In genomic region chr11:99423435-99423983, GRCh38 we compare ENCODE assay signal across 21 cellular contexts.
DNase-seq lines count a peak whose midpoint lies in the region; ATAC-seq, FAIRE-seq and TF ChIP-seq lines count a peak whose summit lies in the region.
"Had no signal": no experiment of that assay in that cellular context is flagged by ENCODE, and none has a peak within 500 bp of the region (broad histone marks: within the 10 kb centered on the region; RNA-seq: fewer than 3 reads in every experiment).

No MANE protein-coding gene starts in this region.

- H3K27me3 ChIP-seq in H9 (ENCODE audit: insufficient read depth, low read length) (peaks cover 9% of the 10 kb centered on the region; the same call in 1 of the 2 replicates), NT2/D1 (ENCODE audit: insufficient read depth, insufficient read length) (no peaks in the 10 kb centered on the region), H1 (replicated peaks in 1 of 4; ENCODE audit: control insufficient read depth in 3 of 4, extremely low read depth in 1 of 4, insufficient read depth in 3 of 4, low read length in 3 of 4) (peaks cover 0 to 12% (median 3%) of the 10 kb centered on the region in 4 experiments; a peak in 5 of 7 replicates), psoas muscle (ENCODE audit: insufficient read depth in 3 of 3, low read length in 2 of 3) (no peaks in the 10 kb centered on the region), trophoblast cell (ENCODE audit: insufficient read depth, low read length) (no peaks in the 10 kb centered on the region)
- H3K27me3 ChIP-seq: BE2C had no signal

- H3K14ac ChIP-seq in H9 (ENCODE audit: insufficient read depth, low read length) (no peak overlapping the region), H1 (ENCODE audit: insufficient read length) (no peak overlapping the region), trophoblast cell (ENCODE audit: low read length) (no peak overlapping the region)

- no peak overlapping the region for H4K12ac ChIP-seq in trophoblast cell (ENCODE audit: low read depth, low read length)

- no peak overlapping the region for H2BK5ac ChIP-seq in H9 (ENCODE audit: insufficient read length, low read length)
- H2BK5ac ChIP-seq in H1 (ENCODE audit: low read depth, low read length) = peak overlapping the region; percentile 40
- no peak overlapping the region for H2BK5ac ChIP-seq in trophoblast cell (ENCODE audit: low read depth, low read length, poor library complexity)

- H3K4ac ChIP-seq in H9 (ENCODE audit: low read depth, low read length) (no peak overlapping the region), H1 (replicated peaks; ENCODE audit: insufficient read length, low read depth, low read length) (no peak overlapping the region), trophoblast cell (ENCODE audit: low read depth, low read length) (no peak overlapping the region)

- H3K4me1 Mint-ChIP-seq in H9 = peaks cover 74 to 76% of the 10 kb centered on the region in 2 experiments
- H3K4me1 Mint-ChIP-seq: CD4-positive, CD25-positive, alpha-beta regulatory T cell; IgD-negative memory B cell had no signal

- H3K56ac ChIP-seq in H9 (ENCODE audit: insufficient read length, low read depth, low read length) (no peak overlapping the region), H1 (replicated peaks; ENCODE audit: insufficient read length, low read depth, low read length) (no peak overlapping the region)

- H3K4me2 ChIP-seq in H9 (ENCODE audit: insufficient read depth, insufficient read length, low read length) = peak overlapping the region; percentile 45
- peak overlapping the region; percentile 49 to 64 for H3K4me2 ChIP-seq in H1 (ENCODE audit: insufficient read depth in 1 of 2, low read depth in 2 of 2, low read length in 2 of 2)
- no peak overlapping the region for H3K4me2 ChIP-seq in trophoblast cell (ENCODE audit: low read length)

- H4K91ac ChIP-seq in H9 (ENCODE audit: insufficient read length, low read depth, low read length) (no peak overlapping the region), H1 (replicated peaks; ENCODE audit: insufficient read length, low read length) (no peak overlapping the region), trophoblast cell (ENCODE audit: low read depth, low read length) (no peak overlapping the region)

- H3K27ac Mint-ChIP-seq in H9 = peak overlapping the region in 2 of 3 experiments; percentile 68 to 97; a peak in 5 of 7 replicates
- H3K27ac Mint-ChIP-seq: CD4-positive, CD25-positive, alpha-beta regulatory T cell; IgD-negative memory B cell had no signal

- H2BK12ac ChIP-seq in H9 (ENCODE audit: insufficient read length, low read depth, low read length) (no peak overlapping the region), H1 (ENCODE audit: low read depth, low read length) (peak overlapping the region; percentile 91; the same call in 1 of the 2 replicates), trophoblast cell (ENCODE audit: low read length) (no peak overlapping the region)

- H2BK120ac ChIP-seq in H9 (ENCODE audit: low read depth, low read length, poor library complexity, severe bottlenecking) = no peak overlapping the region
- no peak overlapping the region for H2BK120ac ChIP-seq in H1 (replicated peaks; ENCODE audit: low read depth, low read length)
- no peak overlapping the region for H2BK120ac ChIP-seq in trophoblast cell (ENCODE audit: insufficient read depth, low read length, poor library complexity)

- no peaks in the 10 kb centered on the region for H3K9me3 Mint-ChIP-seq in H9

- H3K79me2 ChIP-seq in H9 (ENCODE audit: insufficient read depth, low read length) (no peaks in the 10 kb centered on the region), H1 (ENCODE audit: control insufficient read depth in 1 of 2, insufficient read depth in 2 of 2, low read length in 2 of 2) (no peaks in the 10 kb centered on the region), trophoblast cell (ENCODE audit: control insufficient read depth, insufficient read depth, low read length, poor library complexity) (no peaks in the 10 kb centered on the region)

- H3K9ac ChIP-seq in H9 (ENCODE audit: extremely low read depth, insufficient read length, low read length) = no peak overlapping the region
- no peak overlapping the region for H3K9ac ChIP-seq in NT2/D1 (ENCODE audit: insufficient read length, low read depth)
- H3K9ac ChIP-seq in H1 (replicated peaks in 1 of 4; ENCODE audit: extremely low read depth in 1 of 4, low read depth in 3 of 4, low read length in 3 of 4) = no peak overlapping the region
- no peak overlapping the region for H3K9ac ChIP-seq in trophoblast cell (ENCODE audit: low read length)

- no peak overlapping the region for H4K8ac ChIP-seq in H9 (replicated peaks; ENCODE audit: insufficient read length, low read depth, low read length)
- H4K8ac ChIP-seq in H1 (ENCODE audit: extremely low read depth, insufficient read depth, low read length) = no peak overlapping the region
- no peak overlapping the region for H4K8ac ChIP-seq in trophoblast cell (ENCODE audit: low read depth, low read length)

- peaks cover 16% of the 10 kb centered on the region for H3K27me3 Mint-ChIP-seq in H9 (ENCODE audit: low read depth)
- H3K27me3 Mint-ChIP-seq: CD4-positive, CD25-positive, alpha-beta regulatory T cell; IgD-negative memory B cell had no signal

- no peak for TF ChIP-seq EP300 in H1 (IDR thresholded peaks at IDR 0.05; ENCODE audit: borderline replicate concordance in 1 of 2, low read depth in 2 of 2, low read length in 2 of 2)

- H2AK5ac ChIP-seq in H9 (ENCODE audit: insufficient read length, low read length) (no peak overlapping the region), H1 (ENCODE audit: low read depth, low read length) (no peak overlapping the region), trophoblast cell (ENCODE audit: low read length) (no peak overlapping the region)

- H3K18ac ChIP-seq in H9 (ENCODE audit: insufficient read length, low read depth, low read length) = no peak overlapping the region
- H3K18ac ChIP-seq in H1 (ENCODE audit: extremely low read depth, low read length) = 0 out of 2 replicates have a peak overlapping the region, but pooled peaks have one; percentile 2
- H3K18ac ChIP-seq in trophoblast cell (ENCODE audit: low read length) = no peak overlapping the region

- intact Hi-C loops in psoas muscle (cut with DNase I) = no loop called here

- no CpG with 5 or more reads among the region's 4 CpGs for whole genome bisulfite sequencing in H9 (ENCODE audit: extremely low coverage, insufficient read length, low lambda C conversion rate)
- WGBS in H1 (ENCODE audit: extremely low coverage in 1 of 2, insufficient coverage in 1 of 2, insufficient read length in 1 of 2, insufficient replicate concordance in 2 of 2, low coverage in 1 of 2, low lambda C conversion rate in 2 of 2, missing lambda C conversion rate in 1 of 2), 2 experiments = 6% methylated on average over 4 of the region's 4 CpGs; no CpG with 5 or more reads in 1 of the 2 experiments
- WGBS in psoas muscle, 3 donors = 65 to 72% (median 70%) methylated on average over 4 of the region's 4 CpGs
- no CpG with 5 or more reads among the region's 4 CpGs for WGBS in trophoblast cell (ENCODE audit: extremely low coverage, insufficient coverage, insufficient read length)

- H3K4me1 ChIP-seq in H9 (ENCODE audit: insufficient read depth, low read length) (peaks cover 6% of the 10 kb centered on the region; the same call in 1 of the 2 replicates), NT2/D1 (ENCODE audit: insufficient read depth, insufficient read length) (peaks cover 3% of the 10 kb centered on the region), H1 (replicated peaks in 1 of 4; ENCODE audit: control insufficient read depth in 3 of 4, insufficient read depth in 4 of 4, low read length in 3 of 4) (peaks cover 4 to 28% (median 19%) of the 10 kb centered on the region in 4 experiments), psoas muscle (peaks cover 10% of the 10 kb centered on the region), trophoblast cell (ENCODE audit: control insufficient read depth in 1 of 2, insufficient read depth in 2 of 2, low read length in 2 of 2) (no peaks in the 10 kb centered on the region)
- H3K4me1 ChIP-seq: BE2C, HAP-1 had no signal

- peak overlapping the region; percentile 84 for H3K27ac ChIP-seq in H9 (ENCODE audit: insufficient read length, low read depth, low read length)
- no peak overlapping the region for H3K27ac ChIP-seq in H1 (ENCODE audit: low read depth, low read length)
- peak overlapping the region; percentile 80 for H3K27ac ChIP-seq in psoas muscle
- H3K27ac ChIP-seq in trophoblast cell (ENCODE audit: low read depth, low read length) = no peak overlapping the region
- H3K27ac ChIP-seq: HL-60 had no signal

- H3K4me3 Mint-ChIP-seq in H9 = peak overlapping the region in 1 of 2 experiments; percentile 46; a peak in 2 of 5 replicates
- H3K4me3 Mint-ChIP-seq: CD4-positive, CD25-positive, alpha-beta regulatory T cell had no signal

- H4K5ac ChIP-seq in H9 (ENCODE audit: insufficient read length, low read depth, low read length) (no peak overlapping the region), H1 (ENCODE audit: insufficient read length, low read depth, low read length) (peak overlapping the region; percentile 48)

- H2BK15ac ChIP-seq in H9 (ENCODE audit: low read depth, low read length) (no peak overlapping the region), H1 (ENCODE audit: low read length) (no peak overlapping the region)

- H3K23me2 ChIP-seq in H9 (ENCODE audit: insufficient read length, low read depth, low read length, poor library complexity, severe bottlenecking) (no peaks in the 10 kb centered on the region), H1 (ENCODE audit: low read depth, low read length) (no peaks in the 10 kb centered on the region)

- H3T11ph ChIP-seq in H9 (ENCODE audit: low read length) = no peak overlapping the region

- H2AFZ ChIP-seq in H9 (ENCODE audit: low read length) (no peak overlapping the region), H1 (ENCODE audit: low read length) (no peak overlapping the region), trophoblast cell (ENCODE audit: insufficient read depth, low read length, poor library complexity) (no peak overlapping the region)

- no peaks in the 10 kb centered on the region for H3K36me3 ChIP-seq in NT2/D1 (ENCODE audit: insufficient read depth, insufficient read length, low read length)
- H3K36me3 ChIP-seq in H1 (ENCODE audit: control insufficient read depth in 2 of 4, insufficient read depth in 4 of 4, low read length in 3 of 4) = no peaks in the 10 kb centered on the region
- no peaks in the 10 kb centered on the region for H3K36me3 ChIP-seq in psoas muscle (ENCODE audit: insufficient read depth in 1 of 2, low read depth in 1 of 2)
- no peaks in the 10 kb centered on the region for H3K36me3 ChIP-seq in trophoblast cell (ENCODE audit: control insufficient read depth in 1 of 2, insufficient read depth in 2 of 2, low read length in 2 of 2)
- H3K36me3 ChIP-seq: BE2C, HAP-1 had no signal

- H3K79me1 ChIP-seq in H9 (ENCODE audit: insufficient read depth, low read depth, low read length, poor library complexity, severe bottlenecking) (no peaks in the 10 kb centered on the region), H1 (ENCODE audit: low read depth, low read length) (no peaks in the 10 kb centered on the region), trophoblast cell (ENCODE audit: low read length) (no peaks in the 10 kb centered on the region)

- no peak overlapping the region for H3K4me3 ChIP-seq in NT2/D1 (ENCODE audit: insufficient read length, low read depth)
- peak overlapping the region in 1 of 4 experiments; percentile 51; a peak in 2 of 8 replicates for H3K4me3 ChIP-seq in H1 (ENCODE audit: extremely low read depth in 1 of 4, insufficient read depth in 2 of 4, low read depth in 3 of 4, low read length in 4 of 4)
- H3K4me3 ChIP-seq in psoas muscle = no peak overlapping the region
- no peak overlapping the region for H3K4me3 ChIP-seq in trophoblast cell (ENCODE audit: low read depth, low read length)
- H3K4me3 ChIP-seq: HAP-1 had no signal

- no peak for FAIRE-seq in H1 (lab: Jason Lieb, UNC)
- FAIRE-seq: A204.1 had no signal

- no peak for TF ChIP-seq RAD21 in H1 (IDR thresholded peaks at IDR 0.05 in 1 of 2, conservative IDR thresholded peaks at IDR 0.05 in 1 of 2; ENCODE audit: low read depth in 2 of 2, low read length in 2 of 2)

- ATAC-seq in psoas muscle = no peak
- ATAC-seq: Panc1, SK-N-SH treated with all-trans-retinoic acid at 6 μM for 48 hours had no signal

- no peaks in the 10 kb centered on the region for H3K36me3 Mint-ChIP-seq in H9 (ENCODE audit: insufficient read depth in 1 of 3, low read depth in 3 of 3)
- H3K36me3 Mint-ChIP-seq: CD4-positive, CD25-positive, alpha-beta regulatory T cell; IgD-negative memory B cell had no signal

- no peaks in the 10 kb centered on the region for H4K20me1 ChIP-seq in H9 (ENCODE audit: control insufficient read depth, insufficient read depth, insufficient read length)
- H4K20me1 ChIP-seq in H1 (replicated peaks in 1 of 2; ENCODE audit: control insufficient read depth in 1 of 2, insufficient read depth in 2 of 2, low read length in 2 of 2) = no peaks in the 10 kb centered on the region

- H2BK20ac ChIP-seq in H9 (ENCODE audit: low read depth, low read length, poor library complexity, severe bottlenecking) (no peak overlapping the region), H1 (ENCODE audit: low read length) (no peak overlapping the region)

- no peak for TF ChIP-seq POLR2A in H1 (IDR thresholded peaks at IDR 0.05; ENCODE audit: control extremely low read depth in 1 of 2, low read depth in 2 of 2, low read length in 2 of 2)

- POLR2A ChIA-PET in H1 (lab: Charles Lee; ENCODE audit: partially characterized antibody) = interaction anchor here (0.9 kb wide), 1 partner anchor 10 kb away, joined by 3 read pairs; no protein-coding TSS in a partner anchor

- CTCF ChIA-PET in H1 (lab: Charles Lee; ENCODE audit: partially characterized antibody) = interaction anchor here (0.6 kb wide), 1 partner anchor 576 kb away, joined by 3 read pairs; no protein-coding TSS in a partner anchor

- TF ChIP-seq CTCF in H9 (conservative IDR thresholded peaks at IDR 0.05) (no peak), H1 (IDR thresholded peaks at IDR 0.05; ENCODE audit: control extremely low read depth in 1 of 3, insufficient read depth in 1 of 3, low read depth in 1 of 3, low read length in 3 of 3) (no peak), psoas muscle (IDR thresholded peaks at IDR 0.05) (no peak)

- H3K9me3 ChIP-seq in H9 (ENCODE audit: control insufficient read depth, low read depth, low read length) = no peaks in the 10 kb centered on the region
- peaks cover 19% of the 10 kb centered on the region; the same call in 1 of the 2 replicates for H3K9me3 ChIP-seq in NT2/D1 (ENCODE audit: insufficient read depth, low read length)
- no peaks in the 10 kb centered on the region for H3K9me3 ChIP-seq in H1 (ENCODE audit: insufficient read depth in 2 of 2, low read depth in 1 of 2, low read length in 1 of 2)
- no peaks in the 10 kb centered on the region for H3K9me3 ChIP-seq in psoas muscle
- no peaks in the 10 kb centered on the region for H3K9me3 ChIP-seq in trophoblast cell (ENCODE audit: insufficient read depth, low read depth, low read length)
- H3K9me3 ChIP-seq: HAP-1 had no signal

- H3K23ac ChIP-seq in H9 (ENCODE audit: insufficient read length, low read depth, low read length) (no peak overlapping the region), H1 (ENCODE audit: insufficient read length) (no peak overlapping the region), trophoblast cell (ENCODE audit: low read length) (no peak overlapping the region)

- peak; percentile 25 for DNase-seq in H9
- peak; percentile 23 for DNase-seq in NT2/D1 (ENCODE audit: low read depth, low spot score)
- DNase-seq in H1 (ENCODE audit: low read depth in 1 of 2, low spot score in 2 of 2) = no peak
- DNase-seq in psoas muscle = no peak
- DNase-seq in NCI-H774 (lab: John Stamatoyannopoulos, UW) = no peak
- DNase-seq in stimulated activated CD4-positive, alpha-beta T cell treated with anti-CD3 and anti-CD28 coated beads, Interleukin-15, amount 100 ng/mL, for 24 hours = no peak
- DNase-seq in trophoblast cell = no peak
- DNase-seq: BE2C; CD4-positive, CD25-positive, alpha-beta regulatory T cell; EL; NCI-H1105; NCI-H146; NCI-H2029; NCI-H226; NCI-H510A treated with DMSO at 0.1 percent for 48 hours had no signal

Comparison
In these comparisons a context has a peak if more than half of its experiments do, and no peak if none do; other contexts are left out.
1. DNase-seq: peak in H9 (single experiment) and NT2/D1 (single experiment); none in H1 (0 of 2), psoas muscle (0 of 2), NCI-H774 (single experiment), stimulated activated CD4-positive, alpha-beta T cell treated with anti-CD3 and anti-CD28 coated beads, Interleukin-15, amount 100 ng/mL, for 24 hours (single experiment) and trophoblast cell (0 of 2).
2. H3K27ac ChIP-seq: peak in H9 (single experiment) and psoas muscle (single experiment); none in H1 (single experiment) and trophoblast cell (single experiment).